In the genomic region with DNA sequence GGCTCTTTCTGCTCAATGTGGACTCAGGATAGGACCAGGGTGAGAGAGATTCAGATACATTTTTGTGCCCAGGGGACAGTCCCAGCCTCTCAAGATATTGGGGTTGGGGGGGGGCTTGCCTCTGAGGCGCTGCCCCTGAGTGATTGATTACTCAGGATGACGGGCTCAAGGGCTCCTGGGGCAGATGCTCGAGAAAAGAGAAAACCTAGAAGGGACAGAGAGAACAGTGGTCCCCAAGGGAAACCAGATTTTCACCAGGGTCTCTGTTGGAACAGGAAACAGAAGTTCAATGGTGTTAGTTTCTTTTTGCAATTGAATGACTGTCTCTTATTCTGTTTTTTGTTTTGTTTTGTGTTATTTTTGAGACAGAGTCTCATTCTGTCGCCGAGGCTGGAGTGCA, we compare ENCODE assay signal across 23 cellular contexts. TPM values are rescaled to one million over a fixed set of nuclear protein-coding genes. Genes with fewer than 3 reads are reported as not detected.
"Had no signal": no experiment of that assay in that cellular context is flagged by ENCODE, and none has a peak within 500 bp of the region (broad histone marks: within the 10 kb centered on the region; RNA-seq: fewer than 3 reads in every experiment).

No MANE protein-coding gene starts in this region.

- H3K4me3 Mint-ChIP-seq: activated naive CD4-positive, alpha-beta T cell treated with anti-CD3 and anti-CD28 coated beads, Interleukin-2, amount 10 ng/mL, durations not matched to agents 7 days and 5 days; naive thymus-derived CD8-positive, alpha-beta T cell; T-helper 17 cell had no signal

- H3K4me1 Mint-ChIP-seq: activated naive CD4-positive, alpha-beta T cell treated with anti-CD3 and anti-CD28 coated beads, Interleukin-2, amount 10 ng/mL, durations not matched to agents 7 days and 5 days; naive thymus-derived CD8-positive, alpha-beta T cell; T-helper 17 cell had no signal

- DNase-seq: activated CD4-positive, alpha-beta T cell treated with anti-CD3 and anti-CD28 coated beads, Interleukin-2, amount 50 U/mL, for 48 hours; activated naive CD4-positive, alpha-beta T cell treated with anti-CD3 and anti-CD28 coated beads, Interleukin-2, amount 10 ng/mL, durations not matched to agents 7 days and 5 days; adrenal gland; central memory CD4-positive, alpha-beta T cell; effector CD4-positive, alpha-beta T cell; esophagus squamous epithelium; glutamatergic neuron; hypothalamus; kidney; left ventricle myocardium inferior; mesenchymal stem cell; naive thymus-derived CD8-positive, alpha-beta T cell; nucleus accumbens; stimulated activated CD4-positive, alpha-beta T cell treated with anti-CD3 and anti-CD28 coated beads, Interleukin-4, amount 100 ng/mL, for 24 hours; stimulated activated naive CD4-positive, alpha-beta T cell; T-helper 17 cell; transverse colon; WERI-Rb-1 had no signal

- H3K9me3 ChIP-seq: adrenal gland, esophagus squamous epithelium, left ventricle myocardium inferior, right atrium auricular region, transverse colon had no signal

- H3K9me3 Mint-ChIP-seq: activated naive CD4-positive, alpha-beta T cell treated with anti-CD3 and anti-CD28 coated beads, Interleukin-2, amount 10 ng/mL, durations not matched to agents 7 days and 5 days; activated T-helper 2 cell treated with anti-CD3 and anti-CD28 coated beads, Interferon-gamma antibody, Interleukin-2, Interleukin-4, amounts not matched to agents 10 μg/mL and 5 μg/mL and 100 μg/mL, durations not matched to agents 14 hours and 24 hours and 36 hours; naive thymus-derived CD8-positive, alpha-beta T cell had no signal

- H3K36me3 Mint-ChIP-seq: activated naive CD4-positive, alpha-beta T cell treated with anti-CD3 and anti-CD28 coated beads, Interleukin-2, amount 10 ng/mL, durations not matched to agents 7 days and 5 days; naive thymus-derived CD8-positive, alpha-beta T cell had no signal

- H3K4me1 ChIP-seq: adrenal gland, right atrium auricular region had no signal

- H3K27me3 ChIP-seq: adrenal gland, right atrium auricular region, transverse colon had no signal

- H3K27ac Mint-ChIP-seq: activated naive CD4-positive, alpha-beta T cell treated with anti-CD3 and anti-CD28 coated beads, Interleukin-2, amount 10 ng/mL, durations not matched to agents 7 days and 5 days; activated T-helper 2 cell treated with anti-CD3 and anti-CD28 coated beads, Interferon-gamma antibody, Interleukin-2, Interleukin-4, amounts not matched to agents 10 μg/mL and 5 μg/mL and 100 μg/mL, durations not matched to agents 14 hours and 24 hours and 36 hours; naive thymus-derived CD8-positive, alpha-beta T cell; T-helper 17 cell had no signal

- H3K36me3 ChIP-seq: adrenal gland, esophagus squamous epithelium, left ventricle myocardium inferior, right atrium auricular region, transverse colon, WERI-Rb-1 had no signal

- H3K4me3 ChIP-seq: adrenal gland, coronary artery, esophagus squamous epithelium, left ventricle myocardium inferior, right atrium auricular region, skin epidermis, transverse colon had no signal

- ATAC-seq: naive thymus-derived CD8-positive, alpha-beta T cell; T-helper 17 cell had no signal

- H3K27ac ChIP-seq: adrenal gland, coronary artery, esophagus squamous epithelium, left ventricle myocardium inferior, right atrium auricular region, transverse colon had no signal

RNA-seq across cellular contexts. Expression of gene PADI2, which starts 19.3 kb away (rescaled TPM):
- total RNA-seq: endothelial cell of umbilical vein; naive thymus-derived CD8-positive, alpha-beta T cell had no signal
- polyA plus RNA-seq: endothelial cell of umbilical vein had no signal
